ENCODE assay signal across 10 cellular contexts in the genomic region with DNA sequence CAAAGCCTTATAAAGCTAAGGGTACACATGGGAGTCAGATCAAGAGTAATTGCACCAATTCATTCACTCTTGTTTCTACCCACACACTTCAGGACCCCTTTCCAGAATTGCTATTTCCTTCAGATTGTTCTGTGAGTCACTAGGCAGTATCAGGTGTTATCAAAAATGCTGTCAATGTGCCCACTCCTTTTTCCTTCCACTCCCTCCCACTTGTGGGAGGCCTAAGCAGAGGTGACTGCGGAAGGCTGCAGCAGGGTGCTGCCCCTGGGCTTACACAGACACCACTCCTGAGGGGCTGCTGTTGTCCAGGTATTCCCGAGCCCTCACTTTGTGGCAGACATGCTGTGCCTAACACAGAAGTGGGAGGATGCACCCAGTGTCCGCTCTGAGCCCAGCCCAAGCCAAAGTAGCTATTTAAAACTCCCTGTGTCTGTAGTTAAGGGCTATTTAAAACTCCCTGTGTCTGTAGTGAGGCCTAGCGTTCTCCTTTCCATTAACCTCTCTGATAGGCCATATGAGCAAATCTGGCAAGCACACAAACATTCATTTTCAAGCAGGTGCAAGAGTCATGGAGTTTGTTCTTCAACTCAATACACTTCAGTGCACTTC.
DNase-seq lines count a peak whose midpoint lies in the region; ATAC-seq, FAIRE-seq and TF ChIP-seq lines count a peak whose summit lies in the region.
"Had no signal": no experiment of that assay in that cellular context is flagged by ENCODE, and none has a peak within 500 bp of the region (broad histone marks: within the 10 kb centered on the region; RNA-seq: fewer than 3 reads in every experiment).

No MANE protein-coding gene starts in this region.

- no peaks in the 10 kb centered on the region for H3K9me3 ChIP-seq in small intestine (ENCODE audit: control insufficient read depth, low read depth)
- no peaks in the 10 kb centered on the region for H3K9me3 ChIP-seq in adrenal gland (replicated peaks in 1 of 3)

- intact Hi-C loops in activated T-helper 1 cell treated with anti-CD3 and anti-CD28 coated beads, Interleukin-12 subunit alpha, Interleukin-12 subunit beta, Interleukin-2, Interleukin-4 antibody, amounts not matched to agents 30 ng/mL and 10 ng/mL and 1 ng/mL, durations not matched to agents 14 hours and 24 hours and 36 hours (cut with micrococcal nuclease), result loop anchor here (1.0 to 2.0 kb wide), 10 partner anchors 10 to 433 kb away; partner anchors contain the start of genes GLIPR1 and PHLDA1
- intact Hi-C loops in adrenal gland (cut with DNase I), result no loop called here

- peak; percentile 80 for DNase-seq in activated CD8-positive, alpha-beta memory T cell treated with anti-CD3 and anti-CD28 coated beads for 24 hours
- no peak for DNase-seq in activated CD8-positive, alpha-beta memory T cell treated with anti-CD3 and anti-CD28 coated beads, Interleukin-2, amount 50 U/mL, for 4 hours
- DNase-seq in activated T-helper 1 cell treated with anti-CD3 and anti-CD28 coated beads, Interleukin-12 subunit alpha, Interleukin-12 subunit beta, Interleukin-2, Interleukin-4 antibody, amounts not matched to agents 30 ng/mL and 10 ng/mL and 1 ng/mL, durations not matched to agents 14 hours and 24 hours and 36 hours (ENCODE audit: low spot score), result no peak
- DNase-seq in myocyte (ENCODE audit: low read depth) (peak; percentile 69), GM03348 (ENCODE audit: low spot score) (no peak), small intestine (no peak), adrenal gland (no peak)
- DNase-seq: foreskin keratinocyte, midbrain had no signal

- peak overlapping the region; percentile 79 for H3K27ac Mint-ChIP-seq in activated T-helper 1 cell treated with anti-CD3 and anti-CD28 coated beads, Interleukin-12 subunit alpha, Interleukin-12 subunit beta, Interleukin-2, Interleukin-4 antibody, amounts not matched to agents 30 ng/mL and 10 ng/mL and 1 ng/mL, durations not matched to agents 14 hours and 24 hours and 36 hours
- H3K27ac Mint-ChIP-seq in stimulated activated memory B cell treated with anti-CD40 and anti-IgM and Interleukin-4, amounts not matched to agents 10 μg/mL and 1 μg/mL and 100 μg/mL, for 72 hours, result no peak overlapping the region

- TF ChIP-seq CTCF in adrenal gland (IDR thresholded peaks at IDR 0.05), result no peak

- H3K27me3 ChIP-seq in small intestine (ENCODE audit: control insufficient read depth in 2 of 2, insufficient read depth in 2 of 2, low read length in 2 of 2) (no peaks in the 10 kb centered on the region), adrenal gland (no peaks in the 10 kb centered on the region)
- H3K27me3 ChIP-seq: foreskin keratinocyte had no signal

- 45 to 68% (median 53%) methylated on average over 4 of the region's 4 CpGs for WGBS in small intestine, 3 donors
- 85 to 90% (median 88%) methylated on average over 4 of the region's 4 CpGs for WGBS in adrenal gland, 4 donors

- peak; percentile 38 for ATAC-seq in stimulated activated memory B cell treated with anti-CD40 and anti-IgM and Interleukin-4, amounts not matched to agents 10 μg/mL and 1 μg/mL and 100 μg/mL, for 72 hours
- ATAC-seq: foreskin keratinocyte had no signal

- H3K9me3 Mint-ChIP-seq in activated T-helper 1 cell treated with anti-CD3 and anti-CD28 coated beads, Interleukin-12 subunit alpha, Interleukin-12 subunit beta, Interleukin-2, Interleukin-4 antibody, amounts not matched to agents 30 ng/mL and 10 ng/mL and 1 ng/mL, durations not matched to agents 14 hours and 24 hours and 36 hours, result peaks cover 3% of the 10 kb centered on the region
- no peaks in the 10 kb centered on the region for H3K9me3 Mint-ChIP-seq in stimulated activated memory B cell treated with anti-CD40 and anti-IgM and Interleukin-4, amounts not matched to agents 10 μg/mL and 1 μg/mL and 100 μg/mL, for 72 hours

- peaks cover 6% of the 10 kb centered on the region for H3K36me3 Mint-ChIP-seq in activated T-helper 1 cell treated with anti-CD3 and anti-CD28 coated beads, Interleukin-12 subunit alpha, Interleukin-12 subunit beta, Interleukin-2, Interleukin-4 antibody, amounts not matched to agents 30 ng/mL and 10 ng/mL and 1 ng/mL, durations not matched to agents 14 hours and 24 hours and 36 hours (ENCODE audit: low read depth)
- no peaks in the 10 kb centered on the region for H3K36me3 Mint-ChIP-seq in stimulated activated memory B cell treated with anti-CD40 and anti-IgM and Interleukin-4, amounts not matched to agents 10 μg/mL and 1 μg/mL and 100 μg/mL, for 72 hours

- no peak for FAIRE-seq in small intestine (lab: Jason Lieb, UNC)

- no peaks in the 10 kb centered on the region for H3K4me1 ChIP-seq in small intestine (ENCODE audit: control insufficient read depth in 2 of 2, insufficient read depth in 1 of 2, low read depth in 1 of 2, low read length in 1 of 2)
- H3K4me1 ChIP-seq in adrenal gland (replicated peaks in 1 of 2), result peaks cover 17 to 19% of the 10 kb centered on the region in 2 donors
- H3K4me1 ChIP-seq: foreskin keratinocyte had no signal

- H3K36me3 ChIP-seq in small intestine (ENCODE audit: control insufficient read depth in 2 of 2, insufficient read depth in 2 of 2, low read length in 2 of 2), result no peaks in the 10 kb centered on the region
- no peaks in the 10 kb centered on the region for H3K36me3 ChIP-seq in adrenal gland (replicated peaks in 1 of 2)

- H3K4me3 ChIP-seq in small intestine (ENCODE audit: low read depth in 1 of 2, low read length in 2 of 2) (no peak overlapping the region), adrenal gland (no peak overlapping the region)

- no peak overlapping the region for H3K4me3 Mint-ChIP-seq in activated T-helper 1 cell treated with anti-CD3 and anti-CD28 coated beads, Interleukin-12 subunit alpha, Interleukin-12 subunit beta, Interleukin-2, Interleukin-4 antibody, amounts not matched to agents 30 ng/mL and 10 ng/mL and 1 ng/mL, durations not matched to agents 14 hours and 24 hours and 36 hours
- H3K4me3 Mint-ChIP-seq in stimulated activated memory B cell treated with anti-CD40 and anti-IgM and Interleukin-4, amounts not matched to agents 10 μg/mL and 1 μg/mL and 100 μg/mL, for 72 hours, result no peak overlapping the region

- H3K27ac ChIP-seq in small intestine (ENCODE audit: low read depth in 1 of 2, low read length in 1 of 2) (no peak overlapping the region), adrenal gland (no peak overlapping the region)
- H3K27ac ChIP-seq: foreskin keratinocyte had no signal

- peaks cover 2% of the 10 kb centered on the region for H3K27me3 Mint-ChIP-seq in activated T-helper 1 cell treated with anti-CD3 and anti-CD28 coated beads, Interleukin-12 subunit alpha, Interleukin-12 subunit beta, Interleukin-2, Interleukin-4 antibody, amounts not matched to agents 30 ng/mL and 10 ng/mL and 1 ng/mL, durations not matched to agents 14 hours and 24 hours and 36 hours (ENCODE audit: insufficient read depth)
- no peaks in the 10 kb centered on the region for H3K27me3 Mint-ChIP-seq in stimulated activated memory B cell treated with anti-CD40 and anti-IgM and Interleukin-4, amounts not matched to agents 10 μg/mL and 1 μg/mL and 100 μg/mL, for 72 hours

- H3K4me1 Mint-ChIP-seq in activated T-helper 1 cell treated with anti-CD3 and anti-CD28 coated beads, Interleukin-12 subunit alpha, Interleukin-12 subunit beta, Interleukin-2, Interleukin-4 antibody, amounts not matched to agents 30 ng/mL and 10 ng/mL and 1 ng/mL, durations not matched to agents 14 hours and 24 hours and 36 hours (ENCODE audit: low read depth), result peaks cover 34% of the 10 kb centered on the region
- peaks cover 10% of the 10 kb centered on the region for H3K4me1 Mint-ChIP-seq in stimulated activated memory B cell treated with anti-CD40 and anti-IgM and Interleukin-4, amounts not matched to agents 10 μg/mL and 1 μg/mL and 100 μg/mL, for 72 hours

- no peak for TF ChIP-seq POLR2A in adrenal gland (IDR thresholded peaks at IDR 0.05)

Comparison
In these comparisons a context has a peak if more than half of its experiments do, and no peak if none do; other contexts are left out.
1. DNase-seq: peak in activated CD8-positive, alpha-beta memory T cell treated with anti-CD3 and anti-CD28 coated beads for 24 hours (single experiment) and myocyte (single experiment); none in activated CD8-positive, alpha-beta memory T cell treated with anti-CD3 and anti-CD28 coated beads, Interleukin-2, amount 50 U/mL, for 4 hours (single experiment), activated T-helper 1 cell treated with anti-CD3 and anti-CD28 coated beads, Interleukin-12 subunit alpha, Interleukin-12 subunit beta, Interleukin-2, Interleukin-4 antibody, amounts not matched to agents 30 ng/mL and 10 ng/mL and 1 ng/mL, durations not matched to agents 14 hours and 24 hours and 36 hours (single experiment), GM03348 (single experiment), small intestine (single experiment) and adrenal gland (0 of 7).